10 cellular contexts compared by ENCODE assay signal in genomic region chr1:42949312-42950145, GRCh38. TPM values are rescaled to one million over a fixed set of nuclear protein-coding genes. Genes with fewer than 3 reads are reported as not detected.
DNase-seq lines count a peak whose midpoint lies in the region; ATAC-seq, FAIRE-seq and TF ChIP-seq lines count a peak whose summit lies in the region.
"Had no signal": no experiment of that assay in that cellular context is flagged by ENCODE, and none has a peak within 500 bp of the region (broad histone marks: within the 10 kb centered on the region; RNA-seq: fewer than 3 reads in every experiment).

No MANE protein-coding gene starts in this region.

- H3K4me2 ChIP-seq in A549 (peak overlapping the region; percentile 62), H9 (ENCODE audit: insufficient read depth, insufficient read length, low read length) (peak overlapping the region; percentile 18)

- H3K4me1 ChIP-seq in A549 (peaks cover 98% of the 10 kb centered on the region), H9 (ENCODE audit: insufficient read depth, low read length) (peaks cover 13% of the 10 kb centered on the region), kidney (ENCODE audit: control insufficient read depth in 1 of 2, insufficient read depth in 1 of 2, low read depth in 1 of 2, low read length in 2 of 2) (peaks cover 30 to 39% of the 10 kb centered on the region in 2 donors)

- peaks cover 4% of the 10 kb centered on the region for H4K20me1 ChIP-seq in H9 (ENCODE audit: control insufficient read depth, insufficient read depth, insufficient read length)

- no peak overlapping the region for H4K8ac ChIP-seq in H9 (replicated peaks; ENCODE audit: insufficient read length, low read depth, low read length)

- no peak for TF ChIP-seq POLR2A in A549 (IDR thresholded peaks at IDR 0.05; ENCODE audit: low read length)

- POLR2A ChIA-PET in A549 (lab: Yijun Ruan, JAX), result interaction anchor here (1.4 kb wide), 1 partner anchor 10 kb away, joined by 3 read pairs; no protein-coding TSS in a partner anchor
- POLR2A ChIA-PET in activated CD4-positive, alpha-beta memory T cell treated with anti-CD3 and anti-CD28 coated beads, Interleukin-2, amount 10 ng/mL, durations not matched to agents 7 days and 5 days (lab: Charles Lee), result interaction anchor here (0.6 to 17.7 kb wide), 8 partner anchors 7 to 268 kb away, joined by 3 to 387 read pairs (median 8); partner anchors contain the start of genes SLC2A1 and YBX1

- H3K27ac Mint-ChIP-seq in H9, result peak overlapping the region; percentile 89 to 91 (median 90); a peak in 4 of 7 replicates
- peak overlapping the region; percentile 82 for H3K27ac Mint-ChIP-seq in activated CD4-positive, alpha-beta memory T cell treated with anti-CD3 and anti-CD28 coated beads, Interleukin-2, amount 10 ng/mL, durations not matched to agents 7 days and 5 days

- no peak for TF ChIP-seq EP300 in A549 (IDR thresholded peaks at IDR 0.05)

- TF ChIP-seq CTCF in A549 (IDR thresholded peaks at IDR 0.05), result no peak
- no peak for TF ChIP-seq CTCF in H9 (conservative IDR thresholded peaks at IDR 0.05)
- TF ChIP-seq CTCF in kidney (IDR thresholded peaks at IDR 0.05; ENCODE audit: borderline replicate concordance, extremely low read depth, insufficient read depth), result no peak

- H3K9me3 Mint-ChIP-seq in H9, result no peaks in the 10 kb centered on the region; a peak in 1 of 5 replicates
- H3K9me3 Mint-ChIP-seq in activated CD4-positive, alpha-beta memory T cell treated with anti-CD3 and anti-CD28 coated beads, Interleukin-2, amount 10 ng/mL, durations not matched to agents 7 days and 5 days, result no peaks in the 10 kb centered on the region

- H3K36me3 Mint-ChIP-seq in H9 (ENCODE audit: insufficient read depth in 1 of 3, low read depth in 3 of 3), result peaks cover 41 to 83% (median 60%) of the 10 kb centered on the region in 3 experiments
- peaks cover 75% of the 10 kb centered on the region for H3K36me3 Mint-ChIP-seq in activated CD4-positive, alpha-beta memory T cell treated with anti-CD3 and anti-CD28 coated beads, Interleukin-2, amount 10 ng/mL, durations not matched to agents 7 days and 5 days (ENCODE audit: low read depth)

- no peak overlapping the region for H2BK20ac ChIP-seq in H9 (ENCODE audit: low read depth, low read length, poor library complexity, severe bottlenecking)

- H4K91ac ChIP-seq in H9 (ENCODE audit: insufficient read length, low read depth, low read length), result no peak overlapping the region

- H3K9me3 ChIP-seq in A549, result no peaks in the 10 kb centered on the region
- no peaks in the 10 kb centered on the region for H3K9me3 ChIP-seq in H9 (ENCODE audit: control insufficient read depth, low read depth, low read length)
- H3K9me3 ChIP-seq in kidney (ENCODE audit: control insufficient read depth in 1 of 2, low read length in 2 of 2), result no peaks in the 10 kb centered on the region

- H3K27me3 Mint-ChIP-seq in H9 (ENCODE audit: low read depth), result no peaks in the 10 kb centered on the region; the same call in 1 of the 2 replicates
- no peaks in the 10 kb centered on the region for H3K27me3 Mint-ChIP-seq in activated CD4-positive, alpha-beta memory T cell treated with anti-CD3 and anti-CD28 coated beads, Interleukin-2, amount 10 ng/mL, durations not matched to agents 7 days and 5 days

- ATAC-seq in A549 (peak in 1 of 2 experiments; percentile 8; a peak in 1 of 6 replicates), HG03135 (IDR thresholded peaks at IDR 0.05; ENCODE audit: unreplicated experiment) (no peak)
- ATAC-seq: left ventricle myocardium superior had no signal

- H3K36me3 ChIP-seq in kidney (ENCODE audit: control insufficient read depth in 1 of 2, insufficient read depth in 2 of 2, low read length in 2 of 2), result no peaks in the 10 kb centered on the region

- peaks cover 3% of the 10 kb centered on the region for H3K79me1 ChIP-seq in H9 (ENCODE audit: insufficient read depth, low read depth, low read length, poor library complexity, severe bottlenecking)

- intact Hi-C loops in kidney (cut with DNase I), result no loop called here

- H3K4me3 Mint-ChIP-seq in H9, result peak overlapping the region in 1 of 2 experiments; percentile 60; a peak in 2 of 5 replicates
- peak overlapping the region; percentile 27 for H3K4me3 Mint-ChIP-seq in activated CD4-positive, alpha-beta memory T cell treated with anti-CD3 and anti-CD28 coated beads, Interleukin-2, amount 10 ng/mL, durations not matched to agents 7 days and 5 days

- H3K4ac ChIP-seq in H9 (ENCODE audit: low read depth, low read length), result no peak overlapping the region

- H3K23me2 ChIP-seq in H9 (ENCODE audit: insufficient read length, low read depth, low read length, poor library complexity, severe bottlenecking), result no peaks in the 10 kb centered on the region

- no peak overlapping the region for H2AK5ac ChIP-seq in H9 (ENCODE audit: insufficient read length, low read length)

- no peak overlapping the region for H3K56ac ChIP-seq in H9 (ENCODE audit: insufficient read length, low read depth, low read length)

- peaks cover 68 to 90% of the 10 kb centered on the region in 2 experiments for H3K4me1 Mint-ChIP-seq in H9
- H3K4me1 Mint-ChIP-seq in activated CD4-positive, alpha-beta memory T cell treated with anti-CD3 and anti-CD28 coated beads, Interleukin-2, amount 10 ng/mL, durations not matched to agents 7 days and 5 days, result peaks cover 95% of the 10 kb centered on the region

- H2BK120ac ChIP-seq in H9 (ENCODE audit: low read depth, low read length, poor library complexity, severe bottlenecking), result no peak overlapping the region

- H3K4me3 ChIP-seq in A549 (no peak overlapping the region), kidney (ENCODE audit: low read length in 2 of 2) (no peak overlapping the region)

- CTCF ChIA-PET in A549 (lab: Yijun Ruan, JAX), result interaction anchor here (1.0 to 5.7 kb wide), 6 partner anchors 8 to 124 kb away, joined by 3 to 38 read pairs (median 4); no protein-coding TSS in a partner anchor
- CTCF ChIA-PET in activated CD4-positive, alpha-beta memory T cell treated with anti-CD3 and anti-CD28 coated beads, Interleukin-2, amount 10 ng/mL, durations not matched to agents 7 days and 5 days (lab: Charles Lee), result interaction anchor here (1.3 to 1.6 kb wide), 2 partner anchors 18 to 171 kb away, joined by 3 to 5 read pairs; no protein-coding TSS in a partner anchor

- H3K14ac ChIP-seq in H9 (ENCODE audit: insufficient read depth, low read length), result no peak overlapping the region

- H2BK12ac ChIP-seq in H9 (ENCODE audit: insufficient read length, low read depth, low read length), result no peak overlapping the region

- H3K79me2 ChIP-seq in H9 (ENCODE audit: insufficient read depth, low read length), result peaks cover 84% of the 10 kb centered on the region

- no peak overlapping the region for H2AFZ ChIP-seq in H9 (ENCODE audit: low read length)

- no peak overlapping the region for H3K23ac ChIP-seq in H9 (ENCODE audit: insufficient read length, low read depth, low read length)

- no peak overlapping the region for H4K5ac ChIP-seq in H9 (ENCODE audit: insufficient read length, low read depth, low read length)

- 50% methylated on average over 8 of the region's 9 CpGs for WGBS in A549 (ENCODE audit: missing lambda C conversion rate)
- no CpG with 5 or more reads among the region's 9 CpGs for WGBS in H9 (ENCODE audit: extremely low coverage, insufficient read length, low lambda C conversion rate)

- no peaks in the 10 kb centered on the region for H3K27me3 ChIP-seq in H9 (ENCODE audit: insufficient read depth, low read length)

- H3K27ac ChIP-seq in A549, result peak overlapping the region; percentile 68 to 91
- no peak overlapping the region for H3K27ac ChIP-seq in H9 (ENCODE audit: insufficient read length, low read depth, low read length)
- peak overlapping the region; percentile 56 to 74 for H3K27ac ChIP-seq in kidney (ENCODE audit: low read depth in 2 of 2, low read length in 2 of 2)

- no peak overlapping the region for H3T11ph ChIP-seq in H9 (ENCODE audit: low read length)

- no peak overlapping the region for H3K9ac ChIP-seq in H9 (ENCODE audit: extremely low read depth, insufficient read length, low read length)
- H3K9ac ChIP-seq in kidney (ENCODE audit: low read length in 2 of 2), result peak overlapping the region; percentile 6 to 47

- no peak for FAIRE-seq in A549 (lab: Jason Lieb, UNC)
- FAIRE-seq in kidney (lab: Jason Lieb, UNC), result no peak

- no peak for TF ChIP-seq RAD21 in A549 (conservative IDR thresholded peaks at IDR 0.05 in 1 of 2, IDR thresholded peaks at IDR 0.05 in 1 of 2)

- DNase-seq in A549 (ENCODE audit: low read depth in 1 of 2, low spot score in 1 of 2), result no peak
- DNase-seq in H9, result no peak
- DNase-seq in activated CD4-positive, alpha-beta memory T cell treated with anti-CD3 and anti-CD28 coated beads, Interleukin-2, amount 10 ng/mL, durations not matched to agents 7 days and 5 days, result no peak
- DNase-seq in kidney, result no peak
- DNase-seq in effector CD4-positive, alpha-beta T cell, result no peak
- DNase-seq in NCI-H1105 treated with DMSO at 0.1 percent for 48 hours (lab: John Stamatoyannopoulos, UW), result no peak
- no peak for DNase-seq in NCI-H1436 (lab: John Stamatoyannopoulos, UW)
- DNase-seq: left ventricle myocardium superior, NCI-H446 treated with DMSO at 0.1 percent for 48 hours had no signal

- H2BK5ac ChIP-seq in H9 (ENCODE audit: insufficient read length, low read length), result no peak overlapping the region

- no peak overlapping the region for H3K18ac ChIP-seq in H9 (ENCODE audit: insufficient read length, low read depth, low read length)

- no peak overlapping the region for H2BK15ac ChIP-seq in H9 (ENCODE audit: low read depth, low read length)

TF ChIP-seq in A549, 52 proteins besides CTCF, POLR2A, EP300 and RAD21 (continues in another document):
- TF ChIP-seq, protein P1, sequence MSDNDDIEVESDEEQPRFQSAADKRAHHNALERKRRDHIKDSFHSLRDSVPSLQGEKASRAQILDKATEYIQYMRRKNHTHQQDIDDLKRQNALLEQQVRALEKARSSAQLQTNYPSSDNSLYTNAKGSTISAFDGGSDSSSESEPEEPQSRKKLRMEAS (IDR thresholded peaks at IDR 0.05), result 0 out of 2 replicates have a peak, but pooled peaks have one; percentile 20
- TF ChIP-seq RNF2 (IDR thresholded peaks at IDR 0.05; ENCODE audit: borderline replicate concordance, low read depth), result no peak
- TF ChIP-seq SMC3 (IDR thresholded peaks at IDR 0.05), result no peak
- TF ChIP-seq KDM1A (IDR thresholded peaks at IDR 0.05; ENCODE audit: low read depth), result no peak

RNA-seq across cellular contexts. Expression of gene SLC2A1, which starts 9.1 kb away (rescaled TPM):
- polyA plus RNA-seq in A549 (2011; rRNA removed), result 106 and 107 TPM in 2 replicates
- 118 and 141 TPM in 2 replicates for polyA plus RNA-seq in A549 (2012; cell fraction: cytosol; rRNA removed)
- polyA plus RNA-seq in A549 (2012; cell fraction: nucleus; rRNA removed), result 397 and 557 TPM in 2 replicates
- 103 to 137 TPM (median 124 TPM) in 3 replicates for polyA plus RNA-seq in A549 (2017; fragmentation: RNase III; extraction: RNeasy Plus Mini Kit Qiagen cat#74134 plus additional on column Dnase treatment)
- 122 and 160 TPM in 2 replicates for polyA minus RNA-seq in A549 (2011; rRNA and poly(A)+ RNA removed)
- total RNA-seq in H9 (2021), result 186 and 187 TPM in 2 replicates
- 100 to 1,000 TPM; 153 TPM for total RNA-seq in activated CD4-positive, alpha-beta memory T cell treated with anti-CD3 and anti-CD28 coated beads, Interleukin-2, amount 10 ng/mL, durations not matched to agents 7 days and 5 days
- total RNA-seq in kidney, result 55.9 TPM
- 28.6 TPM for polyA plus RNA-seq in kidney (ENCODE audit: insufficient read depth, low read depth, low replicate concordance)
